Comparison of ENCODE assay signal across 8 cellular contexts in genomic region chr3:59809750-59810444, GRCh38.
DNase-seq lines count a peak whose midpoint lies in the region; ATAC-seq and TF ChIP-seq lines count a peak whose summit lies in the region.

No MANE protein-coding gene starts in this region.

- no peaks in the 10 kb centered on the region for H3K27me3 Mint-ChIP-seq in activated B cell treated with CpG ODN at 0.5 μM for 24 hours
- no peaks in the 10 kb centered on the region for H3K27me3 Mint-ChIP-seq in Caco-2 (ENCODE audit: insufficient read depth, unreplicated experiment)
- H3K27me3 Mint-ChIP-seq in activated CD4-positive, alpha-beta T cell treated with anti-CD3 and anti-CD28 coated beads, Interleukin-2, amount 10 ng/mL, durations not matched to agents 7 days and 5 days: no peaks in the 10 kb centered on the region

- POLR2A ChIA-PET in BJ (lab: Charles Lee) (no interaction called here), activated B cell treated with CpG ODN at 0.5 μM for 24 hours (lab: Charles Lee) (interaction anchor here (0.6 kb wide), 1 partner anchor 25 kb away, joined by 3 read pairs; no protein-coding TSS in a partner anchor), Caco-2 (lab: Charles Lee) (no interaction called here)
- POLR2A ChIA-PET in activated CD4-positive, alpha-beta T cell treated with anti-CD3 and anti-CD28 coated beads, Interleukin-2, amount 10 ng/mL, durations not matched to agents 7 days and 5 days (lab: Charles Lee): no interaction called here

- H3K4me3 Mint-ChIP-seq in activated B cell treated with CpG ODN at 0.5 μM for 24 hours (no peak overlapping the region), Caco-2 (ENCODE audit: unreplicated experiment) (no peak overlapping the region)
- no peak overlapping the region for H3K4me3 Mint-ChIP-seq in activated CD4-positive, alpha-beta T cell treated with anti-CD3 and anti-CD28 coated beads, Interleukin-2, amount 10 ng/mL, durations not matched to agents 7 days and 5 days

- H3K36me3 ChIP-seq in BJ (ENCODE audit: control insufficient read depth, insufficient read depth, low read length) (no peaks in the 10 kb centered on the region), left lung (no peaks in the 10 kb centered on the region), Caco-2 (ENCODE audit: control insufficient read depth, insufficient read depth, low read length) (no peaks in the 10 kb centered on the region)

- TF ChIP-seq CTCF in BJ (IDR thresholded peaks at IDR 0.05; ENCODE audit: insufficient read depth, low read depth, low read length): peak; percentile 42
- no peak for TF ChIP-seq CTCF in activated B cell treated with CpG ODN at 0.5 μM for 24 hours (IDR thresholded peaks at IDR 0.05)
- peak; percentile 20 to 36 for TF ChIP-seq CTCF in left lung (IDR thresholded peaks at IDR 0.05)
- TF ChIP-seq CTCF in Caco-2 (IDR thresholded peaks at IDR 0.05; ENCODE audit: insufficient read depth in 1 of 2, low read depth in 1 of 2, low read length in 1 of 2, severe bottlenecking in 1 of 2, unreplicated experiment in 1 of 2): peak in 1 of 2 experiments; percentile 22

- H3K4me3 ChIP-seq in BJ (ENCODE audit: low read depth, low read length) (no peak overlapping the region), left lung (no peak overlapping the region), Caco-2 (ENCODE audit: low read depth, low read length) (no peak overlapping the region)

- H3K27ac Mint-ChIP-seq in activated B cell treated with CpG ODN at 0.5 μM for 24 hours (peak overlapping the region; percentile 10), Caco-2 (ENCODE audit: unreplicated experiment) (no peak overlapping the region)
- no peak overlapping the region for H3K27ac Mint-ChIP-seq in activated CD4-positive, alpha-beta T cell treated with anti-CD3 and anti-CD28 coated beads, Interleukin-2, amount 10 ng/mL, durations not matched to agents 7 days and 5 days

- intact Hi-C loops in activated B cell treated with CpG ODN at 0.5 μM for 24 hours (cut with micrococcal nuclease) (loop anchor here (1.0 kb wide), 3 partner anchors 47 to 598 kb away; no protein-coding TSS in a partner anchor), left lung (cut with DNase I) (no loop called here), Caco-2 (cut with micrococcal nuclease; ENCODE audit: unreplicated experiment) (loop anchor here (1.0 kb wide), 1 partner anchor 235 kb away; no protein-coding TSS in a partner anchor)

- H3K9me3 Mint-ChIP-seq in activated B cell treated with CpG ODN at 0.5 μM for 24 hours: no peaks in the 10 kb centered on the region
- H3K9me3 Mint-ChIP-seq in Caco-2 (ENCODE audit: unreplicated experiment): no peaks in the 10 kb centered on the region
- H3K9me3 Mint-ChIP-seq in activated CD4-positive, alpha-beta T cell treated with anti-CD3 and anti-CD28 coated beads, Interleukin-2, amount 10 ng/mL, durations not matched to agents 7 days and 5 days: no peaks in the 10 kb centered on the region

- peaks cover 25% of the 10 kb centered on the region for H3K4me1 Mint-ChIP-seq in activated B cell treated with CpG ODN at 0.5 μM for 24 hours
- peaks cover 7% of the 10 kb centered on the region for H3K4me1 Mint-ChIP-seq in Caco-2 (ENCODE audit: low read depth, unreplicated experiment)
- peaks cover 4% of the 10 kb centered on the region for H3K4me1 Mint-ChIP-seq in activated CD4-positive, alpha-beta T cell treated with anti-CD3 and anti-CD28 coated beads, Interleukin-2, amount 10 ng/mL, durations not matched to agents 7 days and 5 days

- no peak for DNase-seq in BJ (ENCODE audit: low read depth)
- peak; percentile 68 for DNase-seq in HCEC 1CT
- no peak for DNase-seq in activated B cell treated with CpG ODN at 0.5 μM for 24 hours
- no peak for DNase-seq in left lung
- no peak for DNase-seq in NCI-H510A treated with DMSO at 0.1 percent for 48 hours (lab: John Stamatoyannopoulos, UW)
- DNase-seq in Caco-2: no peak
- DNase-seq in activated CD4-positive, alpha-beta T cell treated with anti-CD3 and anti-CD28 coated beads, Interleukin-2, amount 10 ng/mL, durations not matched to agents 7 days and 5 days: no peak
- no peak for DNase-seq in NCI-H187 treated with DMSO at 0.1 percent for 48 hours (lab: John Stamatoyannopoulos, UW)

- H3K9me3 ChIP-seq in left lung: no peaks in the 10 kb centered on the region
- no peaks in the 10 kb centered on the region for H3K9me3 ChIP-seq in Caco-2

- ATAC-seq in activated B cell treated with CpG ODN at 0.5 μM for 24 hours (ENCODE audit: low read depth): no peak
- ATAC-seq in left lung: peak; percentile 76

- no peak overlapping the region for H3K27ac ChIP-seq in left lung

- BruUV-seq in Caco-2 (replicated peaks; lab: Mats Ljungman, UMichigan): no TSS peak

- CTCF ChIA-PET in BJ (lab: Yijun Ruan, JAX) (interaction anchor here (0.7 to 3.7 kb wide), 15 partner anchors 8 to 553 kb away, joined by 3 to 21 read pairs (median 4); no protein-coding TSS in a partner anchor), activated B cell treated with CpG ODN at 0.5 μM for 24 hours (lab: Charles Lee) (interaction anchor here (0.6 to 2.4 kb wide), 4 partner anchors 48 to 601 kb away, joined by 3 to 22 read pairs (median 4); no protein-coding TSS in a partner anchor), Caco-2 (lab: Charles Lee) (interaction anchor here (0.6 to 1.3 kb wide), 2 partner anchors 37 to 235 kb away, joined by 4 to 13 read pairs; no protein-coding TSS in a partner anchor)
- CTCF ChIA-PET in activated CD4-positive, alpha-beta T cell treated with anti-CD3 and anti-CD28 coated beads, Interleukin-2, amount 10 ng/mL, durations not matched to agents 7 days and 5 days (lab: Charles Lee): no interaction called here

- no peaks in the 10 kb centered on the region for H3K36me3 Mint-ChIP-seq in activated B cell treated with CpG ODN at 0.5 μM for 24 hours (ENCODE audit: low read depth)
- no peaks in the 10 kb centered on the region for H3K36me3 Mint-ChIP-seq in Caco-2 (ENCODE audit: insufficient read depth, unreplicated experiment)
- H3K36me3 Mint-ChIP-seq in activated CD4-positive, alpha-beta T cell treated with anti-CD3 and anti-CD28 coated beads, Interleukin-2, amount 10 ng/mL, durations not matched to agents 7 days and 5 days (ENCODE audit: low read depth): peaks cover 9% of the 10 kb centered on the region

- no peaks in the 10 kb centered on the region for H3K4me1 ChIP-seq in left lung
- H3K4me1 ChIP-seq in Caco-2: no peaks in the 10 kb centered on the region

- no peaks in the 10 kb centered on the region for H3K27me3 ChIP-seq in BJ (ENCODE audit: control insufficient read depth, insufficient read depth, low read length)
- H3K27me3 ChIP-seq in left lung: no peaks in the 10 kb centered on the region
- no peaks in the 10 kb centered on the region; the same call in 1 of the 2 replicates for H3K27me3 ChIP-seq in Caco-2 (replicated peaks; ENCODE audit: control insufficient read depth, insufficient read depth, low read length)

Comparison
In these comparisons a context has a peak if more than half of its experiments do, and no peak if none do; other contexts are left out.
1. intact Hi-C loops: an anchor here in activated B cell treated with CpG ODN at 0.5 μM for 24 hours (1.0 kb wide) and Caco-2 (1.0 kb wide); none called in left lung.